ENCODE assay signal across 8 cellular contexts in genomic region chr2:43220982-43221659, GRCh38. TPM values are rescaled to one million over a fixed set of nuclear protein-coding genes. Genes with fewer than 3 reads are reported as not detected.
A peak's percentile ranks its signal among the peaks of the same experiment; 100 is the strongest.
DNase-seq lines count a peak whose midpoint lies in the region; ATAC-seq, FAIRE-seq and TF ChIP-seq lines count a peak whose summit lies in the region.

No MANE protein-coding gene starts in this region.

- TF ChIP-seq CTCF in gastroesophageal sphincter (IDR thresholded peaks at IDR 0.05) = no peak
- no peak for TF ChIP-seq CTCF in pancreas (IDR thresholded peaks at IDR 0.05)

- no peak for TF ChIP-seq EP300 in gastroesophageal sphincter (IDR thresholded peaks at IDR 0.05)

- H3K27ac Mint-ChIP-seq in activated naive CD4-positive, alpha-beta T cell treated with anti-CD3 and anti-CD28 coated beads, Interleukin-2, amount 10 ng/mL, durations not matched to agents 7 days and 5 days = peak overlapping the region; percentile 97

- ATAC-seq in gastroesophageal sphincter (peak; percentile 17), pancreas (peak in 3 of 4 donors; percentile 0 to 1 (median 0)), HG03520 (IDR thresholded peaks at IDR 0.05; ENCODE audit: unreplicated experiment) (no peak)

- peak overlapping the region; percentile 96 to 99 (median 98) for H3K27ac ChIP-seq in gastroesophageal sphincter
- peak overlapping the region; percentile 87 to 98 (median 96) for H3K27ac ChIP-seq in pancreas

- DNase-seq in GM04503 (ENCODE audit: low read depth) = peak; percentile 41
- peak; percentile 66 for DNase-seq in NCI-H69 (lab: John Stamatoyannopoulos, UW)
- peak; percentile 57 for DNase-seq in activated naive CD4-positive, alpha-beta T cell treated with anti-CD3 and anti-CD28 coated beads, Interleukin-2, amount 10 ng/mL, durations not matched to agents 7 days and 5 days
- peak in 4 of 6 donors; percentile 47 to 69 (median 64) for DNase-seq in pancreas
- no peak for DNase-seq in NCI-H345 treated with DMSO at 0.1 percent for 48 hours (lab: John Stamatoyannopoulos, UW; ENCODE audit: unreplicated experiment)
- no peak for DNase-seq in HK-2 (ENCODE audit: unreplicated experiment)

- 0 to 2% methylated on average over 5 to 10 of the region's 16 CpGs for WGBS in gastroesophageal sphincter (ENCODE audit: low coverage in 1 of 2), 2 donors
- WGBS in pancreas, 2 donors = 2 to 3% methylated on average over 16 of the region's 16 CpGs

- peaks cover 33% of the 10 kb centered on the region for H3K4me1 Mint-ChIP-seq in activated naive CD4-positive, alpha-beta T cell treated with anti-CD3 and anti-CD28 coated beads, Interleukin-2, amount 10 ng/mL, durations not matched to agents 7 days and 5 days

- CTCF ChIA-PET in activated naive CD4-positive, alpha-beta T cell treated with anti-CD3 and anti-CD28 coated beads, Interleukin-2, amount 10 ng/mL, durations not matched to agents 7 days and 5 days (lab: Charles Lee) = interaction anchor here (1.0 to 14.2 kb wide), 13 partner anchors 8 to 411 kb away, joined by 3 to 460 read pairs (median 6); no protein-coding TSS in a partner anchor

- intact Hi-C loops in pancreas (cut with DNase I) = loop anchor here in 1 of 3 donors (10.0 kb wide), 1 partner anchor 86 kb away; no protein-coding TSS in a partner anchor

- H3K27me3 ChIP-seq in gastroesophageal sphincter (no peaks in the 10 kb centered on the region), pancreas (no peaks in the 10 kb centered on the region)

- peaks cover 54% of the 10 kb centered on the region for H3K36me3 Mint-ChIP-seq in activated naive CD4-positive, alpha-beta T cell treated with anti-CD3 and anti-CD28 coated beads, Interleukin-2, amount 10 ng/mL, durations not matched to agents 7 days and 5 days

- peaks cover 12% of the 10 kb centered on the region for H3K27me3 Mint-ChIP-seq in activated naive CD4-positive, alpha-beta T cell treated with anti-CD3 and anti-CD28 coated beads, Interleukin-2, amount 10 ng/mL, durations not matched to agents 7 days and 5 days

- no peaks in the 10 kb centered on the region for H3K9me3 ChIP-seq in gastroesophageal sphincter
- no peaks in the 10 kb centered on the region for H3K9me3 ChIP-seq in pancreas

- H3K4me1 ChIP-seq in gastroesophageal sphincter (peaks cover 5 to 65% (median 38%) of the 10 kb centered on the region in 3 donors), pancreas (peaks cover 19 to 35% (median 27%) of the 10 kb centered on the region in 3 donors)

- H3K36me3 ChIP-seq in gastroesophageal sphincter = peaks cover 0 to 28% of the 10 kb centered on the region in 2 donors
- peaks cover 0 to 30% (median 16%) of the 10 kb centered on the region in 3 donors for H3K36me3 ChIP-seq in pancreas

- peak; percentile 40 to 48 for TF ChIP-seq POLR2A in gastroesophageal sphincter (IDR thresholded peaks at IDR 0.05)

- no peaks in the 10 kb centered on the region for H3K9me3 Mint-ChIP-seq in activated naive CD4-positive, alpha-beta T cell treated with anti-CD3 and anti-CD28 coated beads, Interleukin-2, amount 10 ng/mL, durations not matched to agents 7 days and 5 days

- H3K4me3 ChIP-seq in gastroesophageal sphincter (peak overlapping the region; percentile 73 to 90), pancreas (peak overlapping the region in 3 of 4 donors; percentile 87 to 98 (median 96))

- peak overlapping the region; percentile 79 for H3K4me3 Mint-ChIP-seq in activated naive CD4-positive, alpha-beta T cell treated with anti-CD3 and anti-CD28 coated beads, Interleukin-2, amount 10 ng/mL, durations not matched to agents 7 days and 5 days

- FAIRE-seq in pancreas (lab: Jason Lieb, UNC) = no peak

RNA-seq across cellular contexts. Expression of gene ZFP36L2, which starts 5.3 kb away (rescaled TPM):
- total RNA-seq in gastroesophageal sphincter (10 to 100 TPM; 50.9 to 83.2 (median 73.4) TPM), pancreas (100 to 1,000 TPM in 1 of 6 donors, 10 to 100 TPM in 5; 36.8 to 117 (median 64.8) TPM)
- 10 to 100 TPM; 44.4 to 52.6 TPM for polyA plus RNA-seq in pancreas

Comparison
In these comparisons a context has a peak if more than half of its experiments do, and no peak if none do; other contexts are left out.
1. DNase-seq: peak in GM04503 (single experiment), NCI-H69 (single experiment), activated naive CD4-positive, alpha-beta T cell treated with anti-CD3 and anti-CD28 coated beads, Interleukin-2, amount 10 ng/mL, durations not matched to agents 7 days and 5 days (single experiment) and pancreas (4 of 6); none in NCI-H345 treated with DMSO at 0.1 percent for 48 hours (single experiment) and HK-2 (single experiment).